33 cellular contexts compared by ENCODE assay signal in the genomic region with DNA sequence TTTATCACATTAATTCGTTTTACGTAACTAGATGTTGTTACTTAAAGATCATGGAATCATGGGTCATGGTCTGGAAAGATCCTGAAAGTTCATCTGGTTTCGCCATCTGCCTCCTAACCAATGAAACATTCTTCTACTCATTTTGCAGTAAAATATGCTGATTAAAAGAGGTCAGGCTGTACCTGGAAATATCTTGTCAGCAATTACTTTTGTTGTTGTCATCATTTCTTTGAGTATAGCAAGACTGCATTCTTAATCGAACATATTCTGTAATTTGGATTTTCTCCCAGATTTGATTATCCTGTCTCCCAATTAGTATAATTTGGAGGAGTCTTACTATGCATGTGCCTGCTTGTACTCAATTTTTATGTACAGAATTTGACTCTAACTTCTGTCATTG.
DNase-seq lines count a peak whose midpoint lies in the region; ATAC-seq, FAIRE-seq and TF ChIP-seq lines count a peak whose summit lies in the region.
"Had no signal": no experiment of that assay in that cellular context is flagged by ENCODE, and none has a peak within 500 bp of the region (broad histone marks: within the 10 kb centered on the region; RNA-seq: fewer than 3 reads in every experiment).

No MANE protein-coding gene starts in this region.

- intact Hi-C loops in HepG2 (cut with micrococcal nuclease; ENCODE audit: unreplicated experiment) (no loop called here), right lobe of liver (cut with DNase I) (no loop called here), IMR-90 (cut with micrococcal nuclease) (no loop called here), K562 (cut with micrococcal nuclease) (no loop called here), thyroid gland (cut with DNase I) (no loop called here)

- H2BK15ac ChIP-seq in IMR-90 (ENCODE audit: low read depth, low read length): no peak overlapping the region

- H3K36me3 ChIP-seq in HepG2 (replicated peaks in 1 of 2; ENCODE audit: control insufficient read depth in 1 of 2, insufficient read depth in 2 of 2, low read length in 2 of 2) (no peaks in the 10 kb centered on the region), right lobe of liver (no peaks in the 10 kb centered on the region), IMR-90 (ENCODE audit: control insufficient read depth, insufficient read depth, low read length) (no peaks in the 10 kb centered on the region), K562 (ENCODE audit: control insufficient read depth, insufficient read depth, low read length) (no peaks in the 10 kb centered on the region), thyroid gland (no peaks in the 10 kb centered on the region)
- H3K36me3 ChIP-seq: BE2C; BLaER1; BLaER1 treated with 17β-estradiol and CSF1 and Interleukin-3, amounts not matched to agents 10 nM and 100 nM had no signal

- H3K79me1 ChIP-seq in IMR-90 (ENCODE audit: low read depth in 1 of 2, low read length in 2 of 2): no peaks in the 10 kb centered on the region

- CTCF ChIA-PET in HepG2 (lab: Yijun Ruan, JAX; ENCODE audit: low intra/inter-chr PET ratio, low total read pairs) (no interaction called here), A549 (lab: Yijun Ruan, JAX) (no interaction called here), IMR-90 (lab: Yijun Ruan, JAX) (no interaction called here), K562 (lab: Yijun Ruan, JAX; ENCODE audit: low intra/inter-chr PET ratio) (no interaction called here)

- H3K9ac ChIP-seq in HepG2 (ENCODE audit: insufficient read depth, low read depth, low read length): no peak overlapping the region
- H3K9ac ChIP-seq in IMR-90 (ENCODE audit: low read depth, low read length): no peak overlapping the region
- H3K9ac ChIP-seq in K562 (ENCODE audit: insufficient read depth in 1 of 2, low read depth in 2 of 2, low read length in 2 of 2): no peak overlapping the region
- H3K9ac ChIP-seq: BLaER1; BLaER1 treated with 17β-estradiol and CSF1 and Interleukin-3, amounts not matched to agents 10 nM and 100 nM had no signal

- H3K56ac ChIP-seq in IMR-90 (ENCODE audit: extremely low read depth, insufficient read depth, low read length): no peak overlapping the region

- DNase-seq in HepG2 (ENCODE audit: low spot score): no peak
- no peak for DNase-seq in right lobe of liver
- DNase-seq in A549 (ENCODE audit: low read depth in 1 of 2, low spot score in 1 of 2): no peak
- DNase-seq in IMR-90: no peak
- no peak for DNase-seq in K562 (ENCODE audit: extremely low read depth in 1 of 4, low spot score in 3 of 4)
- DNase-seq in thyroid gland: no peak
- DNase-seq in DMS153 (lab: John Stamatoyannopoulos, UW): no peak
- DNase-seq: 8988T; ACHN; AML-193; BE2C; C1 segment of cervical spinal cord; Caco-2; Calu3; CD4-positive, alpha-beta memory T cell; CD4-positive, alpha-beta T cell; CD4-positive, CD25-positive, alpha-beta regulatory T cell; CD8-positive, alpha-beta memory T cell; CD8-positive, alpha-beta T cell; COR-L47; DMS 273 treated with DMSO at 0.1 percent for 48 hours; DMS53; DMS79; DMS79 treated with DMSO at 0.1 percent for 48 hours; DND-41; EL had no signal

- H3K9me3 ChIP-seq in HepG2 (ENCODE audit: low read length) (peaks cover 93% of the 10 kb centered on the region), right lobe of liver (no peaks in the 10 kb centered on the region), A549 (no peaks in the 10 kb centered on the region), IMR-90 (ENCODE audit: control insufficient read depth, insufficient read depth, low read length) (peaks cover 4% of the 10 kb centered on the region; the same call in 1 of the 2 replicates), K562 (replicated peaks; ENCODE audit: control insufficient read depth, insufficient read depth, low read depth, low read length) (no peaks in the 10 kb centered on the region), thyroid gland (no peaks in the 10 kb centered on the region)
- H3K9me3 ChIP-seq: BE2C; BLaER1; BLaER1 treated with 17β-estradiol and CSF1 and Interleukin-3, amounts not matched to agents 10 nM and 100 nM; Caco-2 had no signal

- TF ChIP-seq CTCF in HepG2 (CRISPR knock-in tag; IDR thresholded peaks at IDR 0.05) (no peak), right lobe of liver (IDR thresholded peaks at IDR 0.05) (no peak), A549 (IDR thresholded peaks at IDR 0.05) (no peak), IMR-90 (conservative IDR thresholded peaks at IDR 0.05; ENCODE audit: low read depth, low read length) (no peak), K562 (IDR thresholded peaks at IDR 0.05 in 2 of 3, conservative IDR thresholded peaks at IDR 0.05 in 1 of 3; ENCODE audit: insufficient read depth in 2 of 3, low read depth in 1 of 3, low read length in 3 of 3) (no peak), thyroid gland (IDR thresholded peaks at IDR 0.05) (no peak)

- POLR2A ChIA-PET in HepG2 (lab: Yijun Ruan, JAX): no interaction called here
- POLR2A ChIA-PET in A549 (lab: Yijun Ruan, JAX): no interaction called here
- POLR2A ChIA-PET in IMR-90 (lab: Charles Lee; ENCODE audit: unreplicated experiment): no interaction called here
- POLR2A ChIA-PET in K562 (lab: Yijun Ruan, JAX): no interaction called here

- H3K9me1 ChIP-seq in IMR-90 (ENCODE audit: insufficient read depth, low read length) (no peaks in the 10 kb centered on the region), K562 (ENCODE audit: control insufficient read depth, insufficient read depth, low read length) (no peaks in the 10 kb centered on the region)

- H3K79me2 ChIP-seq in HepG2 (ENCODE audit: insufficient read depth, low read length) (no peaks in the 10 kb centered on the region), K562 (ENCODE audit: control insufficient read depth, insufficient read depth, low read length) (no peaks in the 10 kb centered on the region)

- H3K14ac ChIP-seq in IMR-90 (replicated peaks; ENCODE audit: low read depth, low read length): no peak overlapping the region

- TF ChIP-seq POLR2A in HepG2 (IDR thresholded peaks at IDR 0.05; ENCODE audit: insufficient read depth in 1 of 2, low read depth in 2 of 2, low read length in 2 of 2): no peak
- no peak for TF ChIP-seq POLR2A in right lobe of liver (IDR thresholded peaks at IDR 0.05)
- no peak for TF ChIP-seq POLR2A in A549 (IDR thresholded peaks at IDR 0.05; ENCODE audit: low read length)
- no peak for TF ChIP-seq POLR2A in IMR-90 (IDR thresholded peaks at IDR 0.05; ENCODE audit: low read depth, low read length)
- TF ChIP-seq POLR2A in K562 (conservative IDR thresholded peaks at IDR 0.05): no peak
- no peak for TF ChIP-seq POLR2A in thyroid gland (IDR thresholded peaks at IDR 0.05)

- H4K5ac ChIP-seq in IMR-90 (ENCODE audit: low read depth, low read length): no peak overlapping the region

- H4K8ac ChIP-seq in IMR-90 (ENCODE audit: low read depth in 2 of 2, low read length in 2 of 2): no peak overlapping the region

- dilution Hi-C loops in IMR-90 (cut with HindIII; ENCODE audit: low sequenced_read_pairs, unreplicated experiment): no loop called here

- H3K23ac ChIP-seq in IMR-90 (ENCODE audit: low read depth, low read length): no peak overlapping the region

- H2AK9ac ChIP-seq in IMR-90 (replicated peaks; ENCODE audit: low read depth, low read length, poor library complexity): no peak overlapping the region

- H2AFZ ChIP-seq in HepG2 (ENCODE audit: low read length) (no peak overlapping the region), IMR-90 (replicated peaks; ENCODE audit: low read length, poor library complexity) (no peak overlapping the region), K562 (ENCODE audit: low read depth, low read length) (no peak overlapping the region)

- no peak overlapping the region for H4K91ac ChIP-seq in IMR-90 (ENCODE audit: insufficient read depth, low read depth, low read length)

- H2AK5ac ChIP-seq in IMR-90 (ENCODE audit: low read depth, low read length): no peak overlapping the region

- no peak overlapping the region for H3K4me3 ChIP-seq in HepG2 (replicated peaks in 1 of 3; ENCODE audit: insufficient read depth in 1 of 3, low read depth in 2 of 3, low read length in 3 of 3)
- H3K4me3 ChIP-seq in right lobe of liver: no peak overlapping the region
- no peak overlapping the region for H3K4me3 ChIP-seq in A549
- no peak overlapping the region for H3K4me3 ChIP-seq in IMR-90 (ENCODE audit: insufficient read depth, low read depth, low read length)
- no peak overlapping the region for H3K4me3 ChIP-seq in K562
- no peak overlapping the region for H3K4me3 ChIP-seq in thyroid gland (replicated peaks in 1 of 3)
- H3K4me3 ChIP-seq: BLaER1; BLaER1 treated with 17β-estradiol and CSF1 and Interleukin-3, amounts not matched to agents 10 nM and 100 nM had no signal

- ATAC-seq in HepG2 (no peak), right lobe of liver (no peak), A549 (no peak), IMR-90 (ENCODE audit: low read depth) (no peak), K562 (no peak), GM21717 (IDR thresholded peaks at IDR 0.05; ENCODE audit: unreplicated experiment) (no peak)
- ATAC-seq: CD8-positive, alpha-beta T cell had no signal

- H2BK20ac ChIP-seq in IMR-90 (ENCODE audit: low read depth, low read length): no peak overlapping the region

- no peaks in the 10 kb centered on the region for H4K20me1 ChIP-seq in HepG2 (ENCODE audit: insufficient read depth, low read length)
- H4K20me1 ChIP-seq in IMR-90 (ENCODE audit: insufficient read depth, low read length): no peaks in the 10 kb centered on the region
- no peaks in the 10 kb centered on the region for H4K20me1 ChIP-seq in K562 (replicated peaks; ENCODE audit: control insufficient read depth, insufficient read depth, low read length)
- H4K20me1 ChIP-seq: BLaER1; BLaER1 treated with 17β-estradiol and CSF1 and Interleukin-3, amounts not matched to agents 10 nM and 100 nM had no signal

- H3K27ac ChIP-seq in HepG2 (ENCODE audit: extremely low read length, insufficient read depth, low read length) (no peak overlapping the region), right lobe of liver (no peak overlapping the region), A549 (no peak overlapping the region), IMR-90 (ENCODE audit: insufficient read depth, low read length) (no peak overlapping the region), K562 (ENCODE audit: extremely low read depth, low read depth, low read length) (no peak overlapping the region), thyroid gland (no peak overlapping the region)
- H3K27ac ChIP-seq: 22Rv1; BLaER1; BLaER1 treated with 17β-estradiol and CSF1 and Interleukin-3, amounts not matched to agents 10 nM and 100 nM; C4-2B had no signal

- H3K4me2 ChIP-seq in HepG2 (ENCODE audit: low read depth, low read length): no peak overlapping the region
- H3K4me2 ChIP-seq in A549: no peak overlapping the region
- H3K4me2 ChIP-seq in IMR-90 (ENCODE audit: low read depth, low read length): no peak overlapping the region
- H3K4me2 ChIP-seq in K562 (ENCODE audit: insufficient read depth, low read length): no peak overlapping the region
- H3K4me2 ChIP-seq: BLaER1; BLaER1 treated with 17β-estradiol and CSF1 and Interleukin-3, amounts not matched to agents 10 nM and 100 nM had no signal

- no peak overlapping the region for H2BK5ac ChIP-seq in IMR-90 (ENCODE audit: low read depth, low read length, poor library complexity, severe bottlenecking)

- in situ Hi-C loops in HepG2 (cut with HindIII; ENCODE audit: extremely low pct_ligation_motif_present, low pct_unique_long_range_greater_than_20kb) (no loop called here), IMR-90 (cut with MboI; ENCODE audit: low sequenced_read_pairs) (no loop called here), K562 (cut with MboI) (no loop called here)

- no peak overlapping the region for H2BK120ac ChIP-seq in IMR-90 (ENCODE audit: low read depth, low read length)

- no peaks in the 10 kb centered on the region for H3K27me3 ChIP-seq in HepG2 (ENCODE audit: control insufficient read depth in 1 of 2, insufficient read depth in 2 of 2, low read length in 2 of 2)
- no peaks in the 10 kb centered on the region for H3K27me3 ChIP-seq in right lobe of liver
- H3K27me3 ChIP-seq in IMR-90 (ENCODE audit: control insufficient read depth, insufficient read depth, low read length): no peaks in the 10 kb centered on the region
- no peaks in the 10 kb centered on the region for H3K27me3 ChIP-seq in K562 (ENCODE audit: control insufficient read depth in 2 of 2, insufficient read depth in 2 of 2, low read length in 2 of 2)
- no peaks in the 10 kb centered on the region for H3K27me3 ChIP-seq in thyroid gland
- H3K27me3 ChIP-seq: BE2C; BLaER1; BLaER1 treated with 17β-estradiol and CSF1 and Interleukin-3, amounts not matched to agents 10 nM and 100 nM had no signal

- WGBS in HepG2 (ENCODE audit: low lambda C conversion rate): 18% methylated on average over 4 of the region's 4 CpGs
- 47% methylated on average over 4 of the region's 4 CpGs for WGBS in right lobe of liver (ENCODE audit: insufficient coverage, low coverage, low lambda C conversion rate, missing lambda C conversion rate)
- 38% methylated on average over 4 of the region's 4 CpGs for WGBS in A549 (ENCODE audit: missing lambda C conversion rate)
- no CpG with 5 or more reads among the region's 4 CpGs for WGBS in IMR-90 (ENCODE audit: extremely low coverage in 2 of 2, insufficient read length in 1 of 2), 2 experiments
- 9% methylated on average over 4 of the region's 4 CpGs for WGBS in K562 (ENCODE audit: insufficient coverage, low coverage, missing lambda C conversion rate)
- WGBS in thyroid gland, 2 donors: 90 to 92% methylated on average over 4 of the region's 4 CpGs

- H3K4me1 ChIP-seq in HepG2 (ENCODE audit: insufficient read depth, low read length) (no peaks in the 10 kb centered on the region), right lobe of liver (no peaks in the 10 kb centered on the region), A549 (no peaks in the 10 kb centered on the region), IMR-90 (ENCODE audit: control insufficient read depth, insufficient read depth, low read length) (no peaks in the 10 kb centered on the region), K562 (replicated peaks in 1 of 2; ENCODE audit: control insufficient read depth in 2 of 2, insufficient read depth in 2 of 2, low read length in 2 of 2) (no peaks in the 10 kb centered on the region), thyroid gland (no peaks in the 10 kb centered on the region)
- H3K4me1 ChIP-seq: BE2C; BLaER1; BLaER1 treated with 17β-estradiol and CSF1 and Interleukin-3, amounts not matched to agents 10 nM and 100 nM; Caco-2 had no signal

- BruUV-seq in HepG2 (replicated peaks; lab: Mats Ljungman, UMichigan): no TSS peak
- BruUV-seq in IMR-90 (replicated peaks; lab: Mats Ljungman, UMichigan): no TSS peak
- BruUV-seq in K562 (replicated peaks; lab: Mats Ljungman, UMichigan): no TSS peak

- TF ChIP-seq EP300 in HepG2 (IDR thresholded peaks at IDR 0.05; ENCODE audit: low read depth in 2 of 2, low read length in 2 of 2) (no peak), HepG2 (CRISPR knock-in tag; IDR thresholded peaks at IDR 0.05; ENCODE audit: borderline replicate concordance) (no peak), A549 (IDR thresholded peaks at IDR 0.05) (no peak), K562 (IDR thresholded peaks at IDR 0.05; ENCODE audit: low read length) (no peak)

- FAIRE-seq in HepG2 (lab: Jason Lieb, UNC) (no peak), A549 (lab: Jason Lieb, UNC) (no peak), K562 (lab: Jason Lieb, UNC) (no peak)
- FAIRE-seq: A204.1, D721Med had no signal

- no peak overlapping the region for H3K4ac ChIP-seq in IMR-90 (ENCODE audit: low read depth, low read length)

- no peak overlapping the region for H3K18ac ChIP-seq in IMR-90 (ENCODE audit: low read depth, low read length)

- TF ChIP-seq RAD21 in HepG2 (CRISPR knock-in tag; IDR thresholded peaks at IDR 0.05) (no peak), A549 (conservative IDR thresholded peaks at IDR 0.05 in 1 of 2, IDR thresholded peaks at IDR 0.05 in 1 of 2) (no peak), IMR-90 (IDR thresholded peaks at IDR 0.05; ENCODE audit: low read length) (no peak), K562 (CRISPR knock-in tag; conservative IDR thresholded peaks at IDR 0.05 in 1 of 2, IDR thresholded peaks at IDR 0.05 in 1 of 2) (no peak)
